Comparison of ENCODE assay signal across 24 cellular contexts in the genomic region with DNA sequence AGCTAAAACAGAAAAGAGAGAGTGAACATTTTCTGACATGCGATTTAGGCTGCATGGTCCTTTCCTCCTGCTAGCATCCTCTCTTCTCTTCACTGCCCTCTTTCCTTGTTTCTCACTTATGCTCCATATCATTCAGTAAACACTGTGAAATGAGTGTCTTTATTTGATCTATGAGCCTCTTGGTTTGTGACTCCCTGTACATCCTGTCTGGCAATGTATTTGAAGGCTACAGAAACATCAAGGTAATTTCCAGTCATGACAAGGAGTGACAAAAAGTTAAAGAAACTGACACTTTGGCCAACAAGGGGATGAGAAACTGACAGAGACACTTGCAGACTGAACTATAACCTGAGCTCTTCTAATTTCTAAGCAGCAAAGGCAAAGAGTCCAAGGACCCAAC. TPM values are rescaled to one million over a fixed set of nuclear protein-coding genes. Genes with fewer than 3 reads are reported as not detected.
"Had no signal": no experiment of that assay in that cellular context is flagged by ENCODE, and none has a peak within 500 bp of the region (broad histone marks: within the 10 kb centered on the region; RNA-seq: fewer than 3 reads in every experiment).

No MANE protein-coding gene starts in this region.

- H3K36me3 Mint-ChIP-seq: activated naive CD4-positive, alpha-beta T cell treated with anti-CD3 and anti-CD28 coated beads, Interleukin-2, amount 50 U/mL, for 72 hours had no signal

- H3K4me1 ChIP-seq: Peyer's patch, SJCRH30 had no signal

- H3K4me1 Mint-ChIP-seq: activated naive CD8-positive, alpha-beta T cell treated with anti-CD3 and anti-CD28 coated beads, Interleukin-2, amount 50 U/mL, for 24 hours had no signal

- H3K4me3 Mint-ChIP-seq: activated CD4-positive, alpha-beta memory T cell treated with anti-CD3 and anti-CD28 coated beads, Interleukin-2, amount 10 ng/mL, durations not matched to agents 7 days and 5 days; activated naive CD8-positive, alpha-beta T cell treated with anti-CD3 and anti-CD28 coated beads, Interleukin-2, amount 50 U/mL, for 24 hours had no signal

- H3K27me3 ChIP-seq: brain microvascular endothelial cell, cardiac muscle cell, Peyer's patch, SJCRH30 had no signal

- ATAC-seq: activated CD4-positive, CD25-positive, alpha-beta regulatory T cell treated with anti-CD3 and anti-CD28 coated beads, Interleukin-2, amount 50 U/mL, for 24 hours; activated naive CD8-positive, alpha-beta T cell treated with anti-CD3 and anti-CD28 coated beads, Interleukin-2, amount 50 U/mL, for 24 hours had no signal

- H3K9me3 ChIP-seq: Peyer's patch, SJCRH30, SK-N-SH had no signal

- H3K36me3 ChIP-seq: brain microvascular endothelial cell, cardiac muscle cell, Peyer's patch, SJCRH30 had no signal

- H3K4me2 ChIP-seq: SK-N-SH had no signal

- H3K9ac ChIP-seq: SK-N-SH had no signal

- H3K27me3 Mint-ChIP-seq: activated CD4-positive, alpha-beta memory T cell treated with anti-CD3 and anti-CD28 coated beads, Interleukin-2, amount 10 ng/mL, durations not matched to agents 7 days and 5 days; activated naive CD8-positive, alpha-beta T cell treated with anti-CD3 and anti-CD28 coated beads, Interleukin-2, amount 50 U/mL, for 24 hours had no signal

- DNase-seq: activated CD4-positive, alpha-beta memory T cell treated with anti-CD3 and anti-CD28 coated beads, Interleukin-2, amount 10 ng/mL, durations not matched to agents 7 days and 5 days; activated CD4-positive, alpha-beta T cell treated with anti-CD3 and anti-CD28 coated beads, Interleukin-2, amount 50 U/mL, for 1 hour; activated effector memory CD4-positive, alpha-beta T cell treated with anti-CD3 and anti-CD28 coated beads, Interleukin-2, amount 50 U/mL, for 16 hours; activated naive CD4-positive, alpha-beta T cell treated with Interleukin-2 at 50 U/mL for 16 hours; activated naive CD8-positive, alpha-beta T cell treated with anti-CD3 and anti-CD28 coated beads, Interleukin-2, amount 50 U/mL, for 24 hours; activated T-cell treated with anti-CD3 and anti-CD28 coated beads for 4 hours; amygdala; brain microvascular endothelial cell; MM.1S; NCI-H1105; NCI-H1436; NCI-H1694 treated with DMSO at 0.1 percent for 48 hours; NCI-H2029 treated with DMSO at 0.1 percent for 48 hours; NCI-H345; NCI-H524; Peyer's patch; Right ventricle myocardium superior; SJCRH30; SK-N-SH had no signal

- H3K27ac Mint-ChIP-seq: activated CD4-positive, alpha-beta memory T cell treated with anti-CD3 and anti-CD28 coated beads, Interleukin-2, amount 10 ng/mL, durations not matched to agents 7 days and 5 days; activated naive CD8-positive, alpha-beta T cell treated with anti-CD3 and anti-CD28 coated beads, Interleukin-2, amount 50 U/mL, for 24 hours had no signal

- H3K9me3 Mint-ChIP-seq: activated naive CD4-positive, alpha-beta T cell treated with anti-CD3 and anti-CD28 coated beads, Interleukin-2, amount 50 U/mL, for 72 hours; activated naive CD8-positive, alpha-beta T cell treated with anti-CD3 and anti-CD28 coated beads, Interleukin-2, amount 50 U/mL, for 24 hours had no signal

- H3K27ac ChIP-seq: brain microvascular endothelial cell, cardiac muscle cell, Peyer's patch, RWPE1, SJCRH30 had no signal

- H3K4me3 ChIP-seq: cardiac muscle cell, Peyer's patch, SJCRH30 had no signal

RNA-seq across cellular contexts. Expression of gene FTHL17, which starts 8.7 kb away (rescaled TPM):
- total RNA-seq: activated CD4-positive, alpha-beta memory T cell treated with anti-CD3 and anti-CD28 coated beads, Interleukin-2, amount 10 ng/mL, durations not matched to agents 7 days and 5 days; activated CD8-positive, alpha-beta memory T cell treated with anti-CD3 and anti-CD28 coated beads for 36 hours; activated naive CD4-positive, alpha-beta T cell treated with anti-CD3 and anti-CD28 coated beads, Interleukin-2, amount 50 U/mL, for 72 hours; cardiac muscle cell; Peyer's patch; Right ventricle myocardium superior; SJCRH30 had no signal
- polyA plus RNA-seq: cardiac muscle cell, SK-N-SH had no signal
